Comparison of ENCODE assay signal across 19 cellular contexts in genomic region chr7:94061316-94061715, GRCh38.
"Had no signal": no experiment of that assay in that cellular context is flagged by ENCODE, and none has a peak within 500 bp of the region (broad histone marks: within the 10 kb centered on the region; RNA-seq: fewer than 3 reads in every experiment).

No MANE protein-coding gene starts in this region.

- H3K27ac Mint-ChIP-seq: activated CD8-positive, alpha-beta memory T cell treated with anti-CD3 and anti-CD28 coated beads, Interleukin-2, amount 10 ng/mL, durations not matched to agents 7 days and 5 days; activated T-cell treated with anti-CD3 and anti-CD28 coated beads, Interleukin-2, amount 50 U/mL, for 24 hours; effector memory CD8-positive, alpha-beta T cell; naive thymus-derived CD4-positive, alpha-beta T cell; stimulated activated naive B cell treated with anti-CD40 and anti-IgM and Interleukin-4, amounts not matched to agents 10 μg/mL and 1 μg/mL and 100 μg/mL, for 72 hours had no signal

- H3K27me3 Mint-ChIP-seq: stimulated activated naive B cell treated with anti-CD40 and anti-IgM and Interleukin-4, amounts not matched to agents 10 μg/mL and 1 μg/mL and 100 μg/mL, for 72 hours had no signal

- H3K4me3 Mint-ChIP-seq: activated CD8-positive, alpha-beta memory T cell treated with anti-CD3 and anti-CD28 coated beads, Interleukin-2, amount 10 ng/mL, durations not matched to agents 7 days and 5 days; activated T-cell treated with anti-CD3 and anti-CD28 coated beads, Interleukin-2, amount 50 U/mL, for 24 hours; effector memory CD8-positive, alpha-beta T cell; naive thymus-derived CD4-positive, alpha-beta T cell; stimulated activated naive B cell treated with anti-CD40 and anti-IgM and Interleukin-4, amounts not matched to agents 10 μg/mL and 1 μg/mL and 100 μg/mL, for 72 hours had no signal

- H3K4me1 ChIP-seq: parathyroid adenoma, sigmoid colon, tibial nerve had no signal

- H3K36me3 Mint-ChIP-seq: activated CD8-positive, alpha-beta memory T cell treated with anti-CD3 and anti-CD28 coated beads, Interleukin-2, amount 10 ng/mL, durations not matched to agents 7 days and 5 days; naive thymus-derived CD4-positive, alpha-beta T cell had no signal

- H3K9me3 ChIP-seq: sigmoid colon, tibial nerve had no signal

- H3K79me2 ChIP-seq: parathyroid adenoma had no signal

- H2AFZ ChIP-seq: parathyroid adenoma had no signal

- H3K9ac ChIP-seq: parathyroid adenoma had no signal

- H3K27me3 ChIP-seq: sigmoid colon, tibial nerve had no signal

- H3K27ac ChIP-seq: parathyroid adenoma, sigmoid colon, tibial nerve, VCaP had no signal

- ATAC-seq: activated CD8-positive, alpha-beta memory T cell treated with anti-CD3 and anti-CD28 coated beads, Interleukin-2, amount 10 ng/mL, durations not matched to agents 7 days and 5 days; effector memory CD8-positive, alpha-beta T cell; left colon; naive thymus-derived CD4-positive, alpha-beta T cell had no signal

- DNase-seq: activated CD4-positive, alpha-beta T cell treated with anti-CD3 and anti-CD28 coated beads for 1 hour; activated CD4-positive, alpha-beta T cell treated with anti-CD3 and anti-CD28 coated beads, Interleukin-2, amount 50 U/mL, for 48 hours; activated CD8-positive, alpha-beta memory T cell treated with anti-CD3 and anti-CD28 coated beads, Interleukin-2, amount 10 ng/mL, durations not matched to agents 7 days and 5 days; activated effector memory CD4-positive, alpha-beta T cell treated with Interleukin-2 at 50 U/mL for 16 hours; activated naive CD4-positive, alpha-beta T cell treated with anti-CD3 and anti-CD28 coated beads, Interleukin-2, amount 50 U/mL, for 16 hours; activated T-cell treated with anti-CD3 and anti-CD28 coated beads, Interleukin-2, amount 50 U/mL, for 24 hours; dermis blood vessel endothelial cell; effector memory CD8-positive, alpha-beta T cell; left colon; naive thymus-derived CD4-positive, alpha-beta T cell; sigmoid colon; stimulated activated CD4-positive, alpha-beta T cell treated with anti-CD3 and anti-CD28 coated beads, Interleukin-12 subunit alpha, Interleukin-12 subunit beta, amount 100 ng/mL, for 4 hours; stimulated activated naive B cell treated with anti-CD40 and anti-IgM and Interleukin-4, amounts not matched to agents 10 μg/mL and 1 μg/mL and 100 μg/mL, for 72 hours; substantia nigra; T1000 had no signal

- H3K36me3 ChIP-seq: sigmoid colon, tibial nerve had no signal

- H3K9me3 Mint-ChIP-seq: activated T-cell treated with anti-CD3 and anti-CD28 coated beads, Interleukin-2, amount 50 U/mL, for 24 hours; effector memory CD8-positive, alpha-beta T cell; stimulated activated naive B cell treated with anti-CD40 and anti-IgM and Interleukin-4, amounts not matched to agents 10 μg/mL and 1 μg/mL and 100 μg/mL, for 72 hours had no signal

- H3K4me3 ChIP-seq: lung, sigmoid colon, tibial nerve had no signal
